Comparison of ENCODE assay signal across 25 cellular contexts in the genomic region with DNA sequence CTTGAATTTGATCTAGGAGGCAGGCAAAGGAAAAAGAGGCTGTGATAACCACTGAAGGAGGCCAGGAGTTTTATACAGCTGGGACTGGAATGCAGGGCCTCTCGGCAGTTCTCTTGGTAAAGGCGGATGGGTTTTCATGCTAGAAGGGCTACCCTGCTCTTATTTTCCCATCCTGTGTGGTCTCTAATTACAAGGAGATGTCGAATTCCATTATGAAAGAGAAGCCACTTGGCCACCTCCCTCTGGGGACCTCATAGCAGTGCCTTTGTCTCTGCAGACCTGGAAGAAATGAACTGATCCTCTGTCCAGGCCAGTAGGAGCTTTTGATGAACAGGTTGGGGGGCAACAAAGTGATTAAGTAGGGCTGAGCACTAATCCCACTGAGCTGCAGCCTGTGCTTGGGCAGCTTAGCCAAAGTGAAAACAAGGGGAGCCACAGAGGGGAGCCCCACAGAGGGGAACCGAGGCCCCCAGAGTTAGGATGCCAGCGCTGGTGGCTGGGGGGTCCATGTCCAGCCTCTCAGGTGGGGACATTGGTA. TPM values are rescaled to one million over a fixed set of nuclear protein-coding genes. Genes with fewer than 3 reads are reported as not detected.
A peak's percentile ranks its signal among the peaks of the same experiment; 100 is the strongest.
DNase-seq lines count a peak whose midpoint lies in the region; ATAC-seq, FAIRE-seq and TF ChIP-seq lines count a peak whose summit lies in the region.
"Had no signal": no experiment of that assay in that cellular context is flagged by ENCODE, and none has a peak within 500 bp of the region (broad histone marks: within the 10 kb centered on the region; RNA-seq: fewer than 3 reads in every experiment).

No MANE protein-coding gene starts in this region.

- H3K27ac Mint-ChIP-seq in HFFc6 = peak overlapping the region; percentile 63
- H3K27ac Mint-ChIP-seq: activated CD4-positive, alpha-beta memory T cell treated with anti-CD3 and anti-CD28 coated beads for 36 hours; activated naive CD8-positive, alpha-beta T cell treated with anti-CD3 and anti-CD28 coated beads for 36 hours; activated T-helper 2 cell treated with anti-CD3 and anti-CD28 coated beads, Interferon-gamma antibody, Interleukin-2, Interleukin-4, amounts not matched to agents 10 μg/mL and 5 μg/mL and 100 μg/mL, durations not matched to agents 14 hours and 24 hours and 36 hours; CD4-positive, alpha-beta T cell; natural killer cell treated with Interleukin-12 subunit alpha and Interleukin-12 subunit beta and Interleukin-15 and Interleukin-18, amount 100 ng/mL, for 72 hours; stimulated activated naive CD8-positive, alpha-beta T cell treated with anti-CD3 and anti-CD28 coated beads, Interleukin-15, amount 100 ng/mL, for 72 hours had no signal

- TF ChIP-seq CTCF in HFFc6 (IDR thresholded peaks at IDR 0.05) (no peak), PC-3 (conservative IDR thresholded peaks at IDR 0.05; ENCODE audit: low read depth, low read length) (no peak), endothelial cell of umbilical vein (IDR thresholded peaks at IDR 0.05; ENCODE audit: extremely low read depth in 1 of 2, insufficient read depth in 1 of 2, low read depth in 1 of 2, low read length in 2 of 2) (no peak)

- no peaks in the 10 kb centered on the region for H3K36me3 Mint-ChIP-seq in HFFc6 (ENCODE audit: low read depth)
- H3K36me3 Mint-ChIP-seq: activated CD4-positive, alpha-beta memory T cell treated with anti-CD3 and anti-CD28 coated beads for 36 hours; activated naive CD8-positive, alpha-beta T cell treated with anti-CD3 and anti-CD28 coated beads for 36 hours; natural killer cell treated with Interleukin-12 subunit alpha and Interleukin-12 subunit beta and Interleukin-15 and Interleukin-18, amount 100 ng/mL, for 72 hours had no signal

- no peaks in the 10 kb centered on the region for H4K20me1 ChIP-seq in PC-3 (ENCODE audit: low read length)
- H4K20me1 ChIP-seq in endothelial cell of umbilical vein (replicated peaks; ENCODE audit: control insufficient read depth, extremely low read depth, insufficient read depth, low read length) = no peaks in the 10 kb centered on the region

- intact Hi-C loops in PC-3 (cut with micrococcal nuclease) (no loop called here), endothelial cell of umbilical vein (cut with micrococcal nuclease) (loop anchor here (2.0 to 5.0 kb wide), 3 partner anchors 21 to 91 kb away; partner anchors contain the start of gene BCAR3)

- TF ChIP-seq POLR2A in endothelial cell of umbilical vein (IDR thresholded peaks at IDR 0.05; ENCODE audit: low read depth, low read length) = no peak

- peaks cover 41% of the 10 kb centered on the region for H3K4me1 ChIP-seq in PC-3 (ENCODE audit: insufficient read depth, low read length)
- peaks cover 23% of the 10 kb centered on the region for H3K4me1 ChIP-seq in endothelial cell of umbilical vein (ENCODE audit: control insufficient read depth, extremely low read depth, insufficient read depth, low read length)
- H3K4me1 ChIP-seq: transverse colon had no signal

- no peak overlapping the region for H3K4me3 Mint-ChIP-seq in HFFc6
- H3K4me3 Mint-ChIP-seq: activated CD4-positive, alpha-beta memory T cell treated with anti-CD3 and anti-CD28 coated beads for 36 hours; activated naive CD8-positive, alpha-beta T cell treated with anti-CD3 and anti-CD28 coated beads for 36 hours; CD4-positive, alpha-beta T cell; central memory CD8-positive, alpha-beta T cell; natural killer cell treated with Interleukin-12 subunit alpha and Interleukin-12 subunit beta and Interleukin-15 and Interleukin-18, amount 100 ng/mL, for 72 hours; stimulated activated naive CD8-positive, alpha-beta T cell treated with anti-CD3 and anti-CD28 coated beads, Interleukin-15, amount 100 ng/mL, for 72 hours had no signal

- H3K4me3 ChIP-seq in PC-3 (ENCODE audit: low read length) = no peak overlapping the region
- no peak overlapping the region for H3K4me3 ChIP-seq in endothelial cell of umbilical vein (replicated peaks in 1 of 3; ENCODE audit: insufficient read depth in 1 of 3, low read depth in 1 of 3, low read length in 3 of 3)
- H3K4me3 ChIP-seq: left lung, transverse colon had no signal

- H2AFZ ChIP-seq in PC-3 (ENCODE audit: low read length) = no peak overlapping the region
- peak overlapping the region; percentile 94 for H2AFZ ChIP-seq in endothelial cell of umbilical vein (ENCODE audit: low read depth, low read length)

- no peak for FAIRE-seq in endothelial cell of umbilical vein (lab: Jason Lieb, UNC)
- FAIRE-seq: GM19239 had no signal

- dilution Hi-C loops in endothelial cell of umbilical vein (cut with MboI; ENCODE audit: extremely low pct_ligation_motif_present, low sequenced_read_pairs) = no loop called here

- no peaks in the 10 kb centered on the region for H3K9me2 ChIP-seq in PC-3 (replicated peaks; ENCODE audit: low read length)

- ATAC-seq in PC-3 = no peak
- ATAC-seq in HG03196 (IDR thresholded peaks at IDR 0.05; ENCODE audit: unreplicated experiment) = no peak
- ATAC-seq: left lung; sciatic nerve; stimulated activated naive CD8-positive, alpha-beta T cell treated with anti-CD3 and anti-CD28 coated beads, Interleukin-15, amount 100 ng/mL, for 72 hours had no signal

- H3K4me1 Mint-ChIP-seq in HFFc6 (ENCODE audit: low read depth) = peaks cover 26% of the 10 kb centered on the region
- H3K4me1 Mint-ChIP-seq: activated naive CD8-positive, alpha-beta T cell treated with anti-CD3 and anti-CD28 coated beads for 36 hours; central memory CD8-positive, alpha-beta T cell; stimulated activated naive CD8-positive, alpha-beta T cell treated with anti-CD3 and anti-CD28 coated beads, Interleukin-15, amount 100 ng/mL, for 72 hours had no signal

- POLR2A ChIA-PET in PC-3 (lab: Charles Lee; ENCODE audit: unreplicated experiment) (no interaction called here), endothelial cell of umbilical vein (lab: Charles Lee) (no interaction called here)

- H3K9me3 ChIP-seq in PC-3 (ENCODE audit: low read length) (no peaks in the 10 kb centered on the region), endothelial cell of umbilical vein (replicated peaks; ENCODE audit: control insufficient read depth, insufficient read depth, low read length) (no peaks in the 10 kb centered on the region)
- H3K9me3 ChIP-seq: left lung, transverse colon had no signal

- no TSS peak for BruUV-seq in PC-3 (replicated peaks; lab: Mats Ljungman, UMichigan)
- no TSS peak for BruUV-seq in endothelial cell of umbilical vein (replicated peaks; lab: Mats Ljungman, UMichigan)

- H3K9me3 Mint-ChIP-seq in HFFc6 = no peaks in the 10 kb centered on the region
- H3K9me3 Mint-ChIP-seq: activated CD4-positive, alpha-beta memory T cell treated with anti-CD3 and anti-CD28 coated beads for 36 hours; activated naive CD8-positive, alpha-beta T cell treated with anti-CD3 and anti-CD28 coated beads for 36 hours; activated T-helper 2 cell treated with anti-CD3 and anti-CD28 coated beads, Interferon-gamma antibody, Interleukin-2, Interleukin-4, amounts not matched to agents 10 μg/mL and 5 μg/mL and 100 μg/mL, durations not matched to agents 14 hours and 24 hours and 36 hours; CD4-positive, alpha-beta T cell; central memory CD8-positive, alpha-beta T cell; natural killer cell treated with Interleukin-12 subunit alpha and Interleukin-12 subunit beta and Interleukin-15 and Interleukin-18, amount 100 ng/mL, for 72 hours; stimulated activated naive CD8-positive, alpha-beta T cell treated with anti-CD3 and anti-CD28 coated beads, Interleukin-15, amount 100 ng/mL, for 72 hours had no signal

- H3K27me3 ChIP-seq in PC-3 (ENCODE audit: low read length) (no peaks in the 10 kb centered on the region), endothelial cell of umbilical vein (ENCODE audit: control insufficient read depth in 2 of 2, insufficient read depth in 2 of 2, low read length in 2 of 2) (no peaks in the 10 kb centered on the region)
- H3K27me3 ChIP-seq: left lung, transverse colon had no signal

- H3K9ac ChIP-seq in PC-3 (ENCODE audit: low read length) (no peak overlapping the region), endothelial cell of umbilical vein (replicated peaks; ENCODE audit: extremely low read depth, insufficient read depth, low read length) (no peak overlapping the region)

- no peaks in the 10 kb centered on the region for H3F3A ChIP-seq in PC-3 (ENCODE audit: low read length, unreplicated experiment)

- H3K36me3 ChIP-seq in PC-3 (ENCODE audit: low read depth, low read length) (no peaks in the 10 kb centered on the region), endothelial cell of umbilical vein (ENCODE audit: control insufficient read depth in 2 of 2, extremely low read depth in 1 of 2, insufficient read depth in 2 of 2, low read length in 2 of 2) (no peaks in the 10 kb centered on the region)
- H3K36me3 ChIP-seq: left lung, transverse colon had no signal

- no peaks in the 10 kb centered on the region for H3K9me1 ChIP-seq in endothelial cell of umbilical vein (replicated peaks; ENCODE audit: control insufficient read depth, extremely low read depth, insufficient read depth, low read length)

- H3K79me2 ChIP-seq in PC-3 (ENCODE audit: low read length) = no peaks in the 10 kb centered on the region
- H3K79me2 ChIP-seq in endothelial cell of umbilical vein (ENCODE audit: control insufficient read depth, insufficient read depth, low read length) = no peaks in the 10 kb centered on the region

- CTCF ChIA-PET in PC-3 (lab: Charles Lee) (no interaction called here), endothelial cell of umbilical vein (lab: Charles Lee) (interaction anchor here (1.0 to 1.4 kb wide), 2 partner anchors 30 to 90 kb away, joined by 3 to 4 read pairs; no protein-coding TSS in a partner anchor)

- DNase-seq in HFFc6 = no peak
- no peak for DNase-seq in PC-3
- DNase-seq in endothelial cell of umbilical vein (ENCODE audit: low read depth, low spot score) = no peak
- DNase-seq in retina = peak; percentile 66
- no peak for DNase-seq in NCI-H510A treated with DMSO at 0.1 percent for 48 hours (lab: John Stamatoyannopoulos, UW)
- no peak for DNase-seq in T-helper 2 cell
- DNase-seq in NCI-H446 (lab: John Stamatoyannopoulos, UW) = no peak
- DNase-seq: activated CD4-positive, alpha-beta memory T cell treated with anti-CD3 and anti-CD28 coated beads for 36 hours; activated naive CD8-positive, alpha-beta T cell treated with anti-CD3 and anti-CD28 coated beads for 36 hours; CD4-positive, alpha-beta T cell; KBM-7; left lung; NCI-H1436; NCI-H2171 treated with DMSO at 0.1 percent for 48 hours; NCI-H69; posterior cingulate gyrus; stimulated activated naive CD8-positive, alpha-beta T cell treated with anti-CD3 and anti-CD28 coated beads, Interleukin-15, amount 100 ng/mL, for 72 hours; transverse colon had no signal

- no peaks in the 10 kb centered on the region; the same call in 1 of the 2 replicates for H3K27me3 Mint-ChIP-seq in HFFc6 (ENCODE audit: insufficient read depth)
- H3K27me3 Mint-ChIP-seq: activated CD4-positive, alpha-beta memory T cell treated with anti-CD3 and anti-CD28 coated beads for 36 hours; activated naive CD8-positive, alpha-beta T cell treated with anti-CD3 and anti-CD28 coated beads for 36 hours; CD4-positive, alpha-beta T cell; central memory CD8-positive, alpha-beta T cell; natural killer cell treated with Interleukin-12 subunit alpha and Interleukin-12 subunit beta and Interleukin-15 and Interleukin-18, amount 100 ng/mL, for 72 hours; stimulated activated naive CD8-positive, alpha-beta T cell treated with anti-CD3 and anti-CD28 coated beads, Interleukin-15, amount 100 ng/mL, for 72 hours had no signal

- 0 out of 2 replicates have a peak overlapping the region, but pooled peaks have one; percentile 10 for H3K27ac ChIP-seq in PC-3 (ENCODE audit: low read length)
- H3K27ac ChIP-seq in endothelial cell of umbilical vein (ENCODE audit: insufficient read depth, low read depth, low read length) = no peak overlapping the region
- H3K27ac ChIP-seq: epithelial cell of prostate, left lung, transverse colon had no signal

- H3K4me2 ChIP-seq in PC-3 (ENCODE audit: low read length) = no peak overlapping the region
- no peak overlapping the region for H3K4me2 ChIP-seq in endothelial cell of umbilical vein (ENCODE audit: insufficient read depth, low read length)

RNA-seq across cellular contexts. Expression of gene BCAR3, which starts 42.2 kb away (rescaled TPM):
- 10 to 100 TPM; 24.4 to 55.1 (median 26.2) TPM for total RNA-seq in HFFc6 (2021; fragmentation: NEBNext Ultra II Directional; extraction: Animal tissue kit (Norgen Biotek cat#: 25700))
- total RNA-seq in PC-3 (2014; rRNA removed) (169 and 171 TPM in 2 replicates), endothelial cell of umbilical vein (31.2 and 32.9 TPM in 2 replicates)
- polyA plus RNA-seq in endothelial cell of umbilical vein = 15.6 and 17.5 TPM in 2 replicates
- polyA plus RNA-seq in endothelial cell of umbilical vein (2011; cell fraction: cytosol; rRNA removed) = 25.3 and 26.5 TPM in 2 replicates
- polyA plus RNA-seq in endothelial cell of umbilical vein (2011; cell fraction: nucleus; rRNA removed) = 36.3 and 37.1 TPM in 2 replicates
- 32.6 and 38.1 TPM in 2 replicates for polyA plus RNA-seq in endothelial cell of umbilical vein (2012)
- polyA minus RNA-seq in endothelial cell of umbilical vein = 18.1 and 19.7 TPM in 2 replicates
- polyA minus RNA-seq in endothelial cell of umbilical vein (2011; cell fraction: cytosol; rRNA and poly(A)+ RNA removed) = 69.6 TPM
- polyA minus RNA-seq in endothelial cell of umbilical vein (2011; cell fraction: nucleus; rRNA and poly(A)+ RNA removed) = 30.1 and 38.1 TPM in 2 replicates
